In genomic region chr2:159879061-159879604, GRCh38 we compare ENCODE assay signal across 8 cellular contexts. TPM values are rescaled to one million over a fixed set of nuclear protein-coding genes. Genes with fewer than 3 reads are reported as not detected.
DNase-seq lines count a peak whose midpoint lies in the region; ATAC-seq and TF ChIP-seq lines count a peak whose summit lies in the region.

No MANE protein-coding gene starts in this region.

- ATAC-seq in GM19397 (IDR thresholded peaks at IDR 0.05; ENCODE audit: unreplicated experiment) (peak; percentile 75), HG03159 (IDR thresholded peaks at IDR 0.05; ENCODE audit: unreplicated experiment) (peak; percentile 81)
- ATAC-seq in central memory CD8-positive, alpha-beta T cell (replicated peaks; ENCODE audit: extremely low read depth, poor library complexity, severe bottlenecking), result no peak
- no peak for ATAC-seq in naive thymus-derived CD4-positive, alpha-beta T cell

- peak; percentile 50 for DNase-seq in EH (ENCODE audit: low read depth)
- no peak for DNase-seq in central memory CD8-positive, alpha-beta T cell (ENCODE audit: low spot score in 2 of 2)
- no peak for DNase-seq in DMS114 treated with DMSO at 0.1 percent for 48 hours (lab: John Stamatoyannopoulos, UW; ENCODE audit: unreplicated experiment)
- no peak for DNase-seq in naive thymus-derived CD4-positive, alpha-beta T cell
- no peak for DNase-seq in Calu3
- DNase-seq in islet precursor cell, result no peak

- H3K4me3 Mint-ChIP-seq in central memory CD8-positive, alpha-beta T cell, result no peak overlapping the region
- H3K4me3 Mint-ChIP-seq in naive thymus-derived CD4-positive, alpha-beta T cell, result no peak overlapping the region
- H3K4me3 Mint-ChIP-seq in Calu3 (ENCODE audit: low read depth, unreplicated experiment), result no peak overlapping the region

- H3K36me3 Mint-ChIP-seq in central memory CD8-positive, alpha-beta T cell (ENCODE audit: insufficient read depth), result peaks cover 32% of the 10 kb centered on the region
- peaks cover 19 to 71% (median 64%) of the 10 kb centered on the region in 5 donors for H3K36me3 Mint-ChIP-seq in naive thymus-derived CD4-positive, alpha-beta T cell
- H3K36me3 Mint-ChIP-seq in Calu3 (ENCODE audit: insufficient read depth, unreplicated experiment), result peaks cover 18% of the 10 kb centered on the region

- BruUV-seq in Calu3 (replicated peaks; lab: Mats Ljungman, UMichigan), result no TSS peak

- intact Hi-C loops in naive thymus-derived CD4-positive, alpha-beta T cell (cut with micrococcal nuclease), result no loop called here
- intact Hi-C loops in Calu3 (cut with micrococcal nuclease; ENCODE audit: unreplicated experiment), result no loop called here

- no peak overlapping the region for H3K4me3 ChIP-seq in naive thymus-derived CD4-positive, alpha-beta T cell (ENCODE audit: low read length)

- H3K4me1 ChIP-seq in naive thymus-derived CD4-positive, alpha-beta T cell (ENCODE audit: control insufficient read depth in 2 of 2, insufficient read depth in 2 of 2, low read length in 2 of 2), result no peaks in the 10 kb centered on the region

- no peaks in the 10 kb centered on the region for H3K27me3 ChIP-seq in naive thymus-derived CD4-positive, alpha-beta T cell (ENCODE audit: control insufficient read depth in 2 of 2, insufficient read depth in 2 of 2, low read length in 2 of 2)

- no peaks in the 10 kb centered on the region for H3K9me3 Mint-ChIP-seq in central memory CD8-positive, alpha-beta T cell
- H3K9me3 Mint-ChIP-seq in naive thymus-derived CD4-positive, alpha-beta T cell, result no peaks in the 10 kb centered on the region
- no peaks in the 10 kb centered on the region for H3K9me3 Mint-ChIP-seq in Calu3 (ENCODE audit: low read depth, unreplicated experiment)

- H3K36me3 ChIP-seq in naive thymus-derived CD4-positive, alpha-beta T cell (ENCODE audit: control insufficient read depth in 2 of 3, insufficient read depth in 3 of 3, low read length in 3 of 3), result peaks cover 0 to 63% (median 17%) of the 10 kb centered on the region in 3 experiments

- no peaks in the 10 kb centered on the region for H3K9me3 ChIP-seq in naive thymus-derived CD4-positive, alpha-beta T cell (ENCODE audit: control insufficient read depth in 2 of 3, low read length in 3 of 3)

- H3K27ac Mint-ChIP-seq in central memory CD8-positive, alpha-beta T cell (ENCODE audit: low read depth), result peak overlapping the region; percentile 56
- H3K27ac Mint-ChIP-seq in naive thymus-derived CD4-positive, alpha-beta T cell, result peak overlapping the region in 1 of 9 donors; percentile 56
- no peak overlapping the region for H3K27ac Mint-ChIP-seq in Calu3 (ENCODE audit: unreplicated experiment)

- no peaks in the 10 kb centered on the region for H3K27me3 Mint-ChIP-seq in central memory CD8-positive, alpha-beta T cell
- no peaks in the 10 kb centered on the region for H3K27me3 Mint-ChIP-seq in naive thymus-derived CD4-positive, alpha-beta T cell
- H3K27me3 Mint-ChIP-seq in Calu3 (ENCODE audit: unreplicated experiment), result no peaks in the 10 kb centered on the region

- CTCF ChIA-PET in naive thymus-derived CD4-positive, alpha-beta T cell (lab: Charles Lee), result interaction anchor here (0.8 kb wide), 1 partner anchor 142 kb away, joined by 3 read pairs; no protein-coding TSS in a partner anchor
- CTCF ChIA-PET in Calu3 (lab: Charles Lee), result no interaction called here

- POLR2A ChIA-PET in naive thymus-derived CD4-positive, alpha-beta T cell (lab: Charles Lee), result no interaction called here

- H3K4me1 Mint-ChIP-seq in central memory CD8-positive, alpha-beta T cell, result peaks cover 4% of the 10 kb centered on the region
- peaks cover 0 to 5% (median 0%) of the 10 kb centered on the region in 7 donors for H3K4me1 Mint-ChIP-seq in naive thymus-derived CD4-positive, alpha-beta T cell
- H3K4me1 Mint-ChIP-seq in Calu3 (ENCODE audit: low read depth, unreplicated experiment), result no peaks in the 10 kb centered on the region

- H3K27ac ChIP-seq in naive thymus-derived CD4-positive, alpha-beta T cell (ENCODE audit: low read depth, low read length), result no peak overlapping the region

- no peak for TF ChIP-seq CTCF in Calu3 (IDR thresholded peaks at IDR 0.05; ENCODE audit: unreplicated experiment)

RNA-seq across cellular contexts. Expression of gene LY75, which starts 25.4 kb away (rescaled TPM):
- total RNA-seq in naive thymus-derived CD4-positive, alpha-beta T cell, result 10 to 100 TPM; 18.6 to 36.5 (median 34.8) TPM
- 10 to 100 TPM; 47.1 to 59.6 TPM for polyA plus RNA-seq in naive thymus-derived CD4-positive, alpha-beta T cell
- total RNA-seq in Calu3 (2022), result 54.7 and 65.6 TPM in 2 replicates

Comparison
In these comparisons a context has a peak if more than half of its experiments do, and no peak if none do; other contexts are left out.
1. ATAC-seq: peak in GM19397 (single experiment) and HG03159 (single experiment); none in central memory CD8-positive, alpha-beta T cell (single experiment) and naive thymus-derived CD4-positive, alpha-beta T cell (single experiment).